1 cellular context compared by ENCODE assay signal in genomic region chrX:126459896-126460826, GRCh38.
TF ChIP-seq lines count a peak whose summit lies in the region.

No MANE protein-coding gene starts in this region.

TF ChIP-seq in H1, 55 proteins besides CTCF, POLR2A, EP300 and RAD21:
- TF ChIP-seq PHF8 (conservative IDR thresholded peaks at IDR 0.05; ENCODE audit: low read depth, low read length) (peak; percentile 49), YY1 (IDR thresholded peaks at IDR 0.05; ENCODE audit: low read depth, low read length) (peak; percentile 29)
